Comparison of ENCODE assay signal across 1 cellular context in the genomic region with DNA sequence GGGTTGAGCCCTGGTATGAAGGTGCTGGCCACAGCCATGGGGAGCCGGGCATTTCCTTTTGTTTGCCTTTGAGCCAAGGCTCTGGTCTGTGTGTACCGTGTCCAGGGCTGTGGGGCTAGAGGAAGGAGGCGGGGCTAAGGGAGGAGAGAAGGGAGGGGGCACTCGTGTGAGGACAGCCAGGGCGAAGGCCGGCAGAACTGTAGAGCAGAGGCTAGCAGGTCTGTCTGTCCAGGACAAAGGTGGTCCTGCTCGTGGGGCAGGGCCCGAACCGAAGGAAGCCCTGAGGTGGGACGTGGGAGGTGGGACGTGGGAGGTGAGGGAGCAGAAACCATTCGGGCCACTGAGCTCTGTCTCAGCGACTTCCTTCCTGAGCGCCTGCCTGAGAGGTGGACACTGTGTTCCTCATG.
TF ChIP-seq lines count a peak whose summit lies in the region.

No MANE protein-coding gene starts in this region.

TF ChIP-seq in SK-N-SH treated with all-trans-retinoic acid at 6 μM for 48 hours, 23 proteins besides CTCF, POLR2A, EP300 and RAD21 (continued from another document):
- TF ChIP-seq BACH2 (CRISPR knock-in tag; IDR thresholded peaks at IDR 0.05; ENCODE audit: borderline replicate concordance) = no peak
- no peak for TF ChIP-seq ZFP3 (CRISPR knock-in tag; IDR thresholded peaks at IDR 0.05)
- no peak for TF ChIP-seq TCF4 (CRISPR knock-in tag; IDR thresholded peaks at IDR 0.05; ENCODE audit: borderline replicate concordance)
- TF ChIP-seq ZFP30 (CRISPR knock-in tag; IDR thresholded peaks at IDR 0.05) = no peak
- TF ChIP-seq RARB (CRISPR knock-in tag; IDR thresholded peaks at IDR 0.05) = no peak
- TF ChIP-seq, protein P1, sequence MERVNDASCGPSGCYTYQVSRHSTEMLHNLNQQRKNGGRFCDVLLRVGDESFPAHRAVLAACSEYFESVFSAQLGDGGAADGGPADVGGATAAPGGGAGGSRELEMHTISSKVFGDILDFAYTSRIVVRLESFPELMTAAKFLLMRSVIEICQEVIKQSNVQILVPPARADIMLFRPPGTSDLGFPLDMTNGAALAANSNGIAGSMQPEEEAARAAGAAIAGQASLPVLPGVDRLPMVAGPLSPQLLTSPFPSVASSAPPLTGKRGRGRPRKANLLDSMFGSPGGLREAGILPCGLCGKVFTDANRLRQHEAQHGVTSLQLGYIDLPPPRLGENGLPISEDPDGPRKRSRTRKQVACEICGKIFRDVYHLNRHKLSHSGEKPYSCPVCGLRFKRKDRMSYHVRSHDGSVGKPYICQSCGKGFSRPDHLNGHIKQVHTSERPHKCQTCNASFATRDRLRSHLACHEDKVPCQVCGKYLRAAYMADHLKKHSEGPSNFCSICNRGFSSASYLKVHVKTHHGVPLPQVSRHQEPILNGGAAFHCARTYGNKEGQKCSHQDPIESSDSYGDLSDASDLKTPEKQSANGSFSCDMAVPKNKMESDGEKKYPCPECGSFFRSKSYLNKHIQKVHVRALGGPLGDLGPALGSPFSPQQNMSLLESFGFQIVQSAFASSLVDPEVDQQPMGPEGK (CRISPR knock-in tag; IDR thresholded peaks at IDR 0.05; ENCODE audit: borderline replicate concordance) = no peak
- no peak for TF ChIP-seq ZC3H10 (CRISPR knock-in tag; IDR thresholded peaks at IDR 0.05)
- no peak for TF ChIP-seq ZNF8 (CRISPR knock-in tag; IDR thresholded peaks at IDR 0.05)
- TF ChIP-seq CSDC2 (CRISPR knock-in tag; IDR thresholded peaks at IDR 0.05) = no peak
- TF ChIP-seq POU6F1 (CRISPR knock-in tag; IDR thresholded peaks at IDR 0.05; ENCODE audit: borderline replicate concordance, low read depth) = no peak
- TF ChIP-seq PPARA (CRISPR knock-in tag; IDR thresholded peaks at IDR 0.05; ENCODE audit: borderline replicate concordance) = no peak
- TF ChIP-seq ZNF565 (CRISPR knock-in tag; conservative IDR thresholded peaks at IDR 0.05; ENCODE audit: low read depth) = no peak
- no peak for TF ChIP-seq ISL1 (CRISPR knock-in tag; IDR thresholded peaks at IDR 0.05)
- no peak for TF ChIP-seq ESRRG (CRISPR knock-in tag; IDR thresholded peaks at IDR 0.05)
